5 cellular contexts compared by ENCODE assay signal in genomic region chr19:8553729-8554128, GRCh38. TPM values are rescaled to one million over a fixed set of nuclear protein-coding genes. Genes with fewer than 3 reads are reported as not detected.
"Had no signal": no experiment of that assay in that cellular context is flagged by ENCODE, and none has a peak within 500 bp of the region (broad histone marks: within the 10 kb centered on the region; RNA-seq: fewer than 3 reads in every experiment).

No MANE protein-coding gene starts in this region.

RNA-seq across cellular contexts. Expression of gene PRAM1, which starts 51.3 kb away (rescaled TPM):
- total RNA-seq: ascending aorta, dermis blood vessel endothelial cell, fibroblast of lung, fibroblast of villous mesenchyme, glomerular endothelial cell had no signal
- polyA plus RNA-seq: fibroblast of lung had no signal
